1 cellular context compared by ENCODE assay signal in genomic region chr2:24123212-24124002, GRCh38.
TF ChIP-seq lines count a peak whose summit lies in the region.

Gene FAM228B, plus strand, starts transcription at chr2:24123469. Its CDS starts 893 bp downstream, at chr2:24124362.
Gene PFN4, minus strand, starts transcription at chr2:24123334. Its CDS starts 799 bp downstream, at chr2:24122535.

TF ChIP-seq in HepG2, 621 proteins besides CTCF, POLR2A, EP300 and RAD21 (continues in another document):
- TF ChIP-seq PCBP2 (optimal IDR thresholded peaks at IDR 0.05; ENCODE audit: low read depth, low read length, poor library complexity, severe bottlenecking), result no peak
- TF ChIP-seq KMT2B (CRISPR knock-in tag; IDR thresholded peaks at IDR 0.05), result no peak
- no peak for TF ChIP-seq TBX3 (IDR thresholded peaks at IDR 0.05; ENCODE audit: borderline replicate concordance)
- TF ChIP-seq ZNF768 (CRISPR knock-in tag; IDR thresholded peaks at IDR 0.05), result peak; percentile 66
- peak; percentile 77 for TF ChIP-seq NFYC (CRISPR knock-in tag; IDR thresholded peaks at IDR 0.05)
- TF ChIP-seq RORA (CRISPR knock-in tag; IDR thresholded peaks at IDR 0.05), result no peak
- 0 out of 2 replicates have a peak, but pooled peaks have one; percentile 6 for TF ChIP-seq RFX5 (IDR thresholded peaks at IDR 0.05; ENCODE audit: low read depth, low read length)
- peak; percentile 43; the same call in 1 of the 2 replicates for TF ChIP-seq ZNF556 (CRISPR knock-in tag; IDR thresholded peaks at IDR 0.05; ENCODE audit: borderline replicate concordance)
- no peak for TF ChIP-seq ZNF326 (CRISPR knock-in tag; IDR thresholded peaks at IDR 0.05; ENCODE audit: borderline replicate concordance)
- TF ChIP-seq PHB2 (IDR thresholded peaks at IDR 0.05; ENCODE audit: partially characterized antibody), result no peak
- TF ChIP-seq ZBTB42 (CRISPR knock-in tag; IDR thresholded peaks at IDR 0.05), result no peak; the same call in 1 of the 2 replicates
- no peak; the same call in 1 of the 2 replicates for TF ChIP-seq HIVEP1 (CRISPR knock-in tag; IDR thresholded peaks at IDR 0.05)
- no peak for TF ChIP-seq ONECUT2 (CRISPR knock-in tag; IDR thresholded peaks at IDR 0.05)
- TF ChIP-seq HNF4G (IDR thresholded peaks at IDR 0.05; ENCODE audit: borderline replicate concordance, low read depth, low read length), result no peak
- TF ChIP-seq HNF4G (CRISPR knock-in tag; IDR thresholded peaks at IDR 0.05; ENCODE audit: borderline replicate concordance, low read depth), result no peak
- TF ChIP-seq ZNF646 (CRISPR knock-in tag; IDR thresholded peaks at IDR 0.05), result no peak
- TF ChIP-seq ZKSCAN8 (CRISPR knock-in tag; IDR thresholded peaks at IDR 0.05; ENCODE audit: borderline replicate concordance), result no peak
- peak; percentile 81; the same call in 1 of the 2 replicates for TF ChIP-seq ZNF570 (CRISPR knock-in tag; IDR thresholded peaks at IDR 0.05; ENCODE audit: borderline replicate concordance)
- TF ChIP-seq PAF1 (CRISPR knock-in tag; IDR thresholded peaks at IDR 0.05), result no peak
- no peak for TF ChIP-seq DDIT3 (CRISPR knock-in tag; IDR thresholded peaks at IDR 0.05)
- TF ChIP-seq TBX2 (CRISPR knock-in tag; IDR thresholded peaks at IDR 0.05; ENCODE audit: borderline replicate concordance), result peak; percentile 74
- 0 out of 2 replicates have a peak, but pooled peaks have one; percentile 22 for TF ChIP-seq ZSCAN12 (CRISPR knock-in tag; IDR thresholded peaks at IDR 0.05)
- no peak for TF ChIP-seq ZNF335 (CRISPR knock-in tag; IDR thresholded peaks at IDR 0.05)
- no peak for TF ChIP-seq TRIM24 (CRISPR knock-in tag; IDR thresholded peaks at IDR 0.05)
- TF ChIP-seq SCMH1 (CRISPR knock-in tag; IDR thresholded peaks at IDR 0.05; ENCODE audit: borderline replicate concordance), result no peak
- TF ChIP-seq MEIS1 (CRISPR knock-in tag; IDR thresholded peaks at IDR 0.05; ENCODE audit: borderline replicate concordance), result peak; percentile 88; the same call in 1 of the 2 replicates
- TF ChIP-seq CBX1 (IDR thresholded peaks at IDR 0.05; ENCODE audit: low read depth), result peak; percentile 61
- TF ChIP-seq HMGA1 (CRISPR knock-in tag; conservative IDR thresholded peaks at IDR 0.05), result no peak
- 0 out of 2 replicates have a peak, but pooled peaks have one; percentile 36 for TF ChIP-seq DR1 (CRISPR knock-in tag; IDR thresholded peaks at IDR 0.05)
- peak; percentile 30; the same call in 1 of the 2 replicates for TF ChIP-seq ZBTB43 (CRISPR knock-in tag; conservative IDR thresholded peaks at IDR 0.05)
- no peak for TF ChIP-seq ZBTB21 (CRISPR knock-in tag; IDR thresholded peaks at IDR 0.05)
- peak; percentile 84; the same call in 1 of the 2 replicates for TF ChIP-seq ZNF839 (CRISPR knock-in tag; IDR thresholded peaks at IDR 0.05; ENCODE audit: borderline replicate concordance)
- TF ChIP-seq ZNF879 (CRISPR knock-in tag; IDR thresholded peaks at IDR 0.05), result no peak
- no peak for TF ChIP-seq CERS6 (CRISPR knock-in tag; IDR thresholded peaks at IDR 0.05)
- no peak for TF ChIP-seq RARG (CRISPR knock-in tag; IDR thresholded peaks at IDR 0.05; ENCODE audit: low read depth)
- TF ChIP-seq ZBTB8A (CRISPR knock-in tag; IDR thresholded peaks at IDR 0.05; ENCODE audit: borderline replicate concordance, low read depth), result no peak
- TF ChIP-seq KAT2B (IDR thresholded peaks at IDR 0.05; ENCODE audit: borderline replicate concordance, low read depth, low read length), result no peak
- no peak; the same call in none of the 2 replicates for TF ChIP-seq ZNF143 (CRISPR knock-in tag; IDR thresholded peaks at IDR 0.05)
- peak; percentile 79 for TF ChIP-seq MAX (IDR thresholded peaks at IDR 0.05)
- TF ChIP-seq ZBTB20 (CRISPR knock-in tag; IDR thresholded peaks at IDR 0.05; ENCODE audit: borderline replicate concordance, low read depth), result no peak; the same call in 1 of the 2 replicates
- peak; percentile 58; the same call in 1 of the 2 replicates for TF ChIP-seq SP5 (CRISPR knock-in tag; IDR thresholded peaks at IDR 0.05; ENCODE audit: borderline replicate concordance, low read depth)
- TF ChIP-seq GZF1 (CRISPR knock-in tag; IDR thresholded peaks at IDR 0.05), result no peak
- peak; percentile 26; the same call in 1 of the 2 replicates for TF ChIP-seq PATZ1 (CRISPR knock-in tag; IDR thresholded peaks at IDR 0.05)
- no peak for TF ChIP-seq ZNF33A (CRISPR knock-in tag; IDR thresholded peaks at IDR 0.05; ENCODE audit: borderline replicate concordance)
- TF ChIP-seq RXRA (CRISPR knock-in tag; IDR thresholded peaks at IDR 0.05), result peak; percentile 72; the same call in 1 of the 2 replicates
- no peak for TF ChIP-seq FUBP1 (CRISPR knock-in tag; IDR thresholded peaks at IDR 0.05; ENCODE audit: borderline replicate concordance)
- TF ChIP-seq ZNF547 (CRISPR knock-in tag; IDR thresholded peaks at IDR 0.05), result peak; percentile 89
- TF ChIP-seq NPAS2 (CRISPR knock-in tag; IDR thresholded peaks at IDR 0.05; ENCODE audit: borderline replicate concordance), result no peak
- TF ChIP-seq HNRNPK (IDR thresholded peaks at IDR 0.05; ENCODE audit: low read depth, low read length, poor library complexity, severe bottlenecking), result peak; percentile 41
- TF ChIP-seq FOXK2 (IDR thresholded peaks at IDR 0.05), result no peak
- TF ChIP-seq TEAD2 (CRISPR knock-in tag; IDR thresholded peaks at IDR 0.05), result no peak
- peak; percentile 60; the same call in 1 of the 2 replicates for TF ChIP-seq ZNF660 (CRISPR knock-in tag; IDR thresholded peaks at IDR 0.05; ENCODE audit: borderline replicate concordance, low read depth)
- 0 out of 2 replicates have a peak, but pooled peaks have one; percentile 59 for TF ChIP-seq ZNF589 (CRISPR knock-in tag; conservative IDR thresholded peaks at IDR 0.05)
- TF ChIP-seq LRRFIP1 (CRISPR knock-in tag; conservative IDR thresholded peaks at IDR 0.05), result no peak
